Comparison of ENCODE assay signal across 1 cellular context in the genomic region with DNA sequence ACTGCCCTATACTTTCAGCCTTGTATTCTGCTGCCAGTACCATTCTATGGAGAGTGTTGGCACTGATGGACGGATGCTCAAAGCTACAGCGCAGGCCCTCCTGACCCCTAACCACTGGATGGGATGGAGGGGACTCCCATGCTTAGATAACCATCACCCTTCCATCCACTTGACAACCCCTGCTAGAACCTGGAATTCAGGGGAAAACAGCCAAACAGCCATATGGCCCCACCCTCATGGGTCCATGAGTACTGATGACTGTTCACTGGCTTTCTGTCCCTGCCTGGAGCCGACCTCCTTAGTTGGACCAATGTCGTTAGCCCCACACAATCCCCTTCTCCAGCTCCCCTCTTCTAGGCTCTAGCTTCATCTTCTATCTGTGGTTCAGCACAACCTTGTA.
TF ChIP-seq lines count a peak whose summit lies in the region.

No MANE protein-coding gene starts in this region.

TF ChIP-seq in H1, 55 proteins besides CTCF, POLR2A, EP300 and RAD21:
- peak; percentile 20; the same call in 1 of the 2 replicates for TF ChIP-seq POLR2AphosphoS5 (IDR thresholded peaks at IDR 0.05; ENCODE audit: low read depth, low read length)
- no peak for TF ChIP-seq SP2 (IDR thresholded peaks at IDR 0.05; ENCODE audit: low read length)
- TF ChIP-seq KDM4A (IDR thresholded peaks at IDR 0.05; ENCODE audit: low read depth, low read length, severe bottlenecking), result no peak
TF ChIP-seq in H1: peak in this region for 1.
